ENCODE assay signal across 14 cellular contexts in genomic region chr17:6523330-6523729, GRCh38. TPM values are rescaled to one million over a fixed set of nuclear protein-coding genes. Genes with fewer than 3 reads are reported as not detected.
A peak's percentile ranks its signal among the peaks of the same experiment; 100 is the strongest.
DNase-seq lines count a peak whose midpoint lies in the region; ATAC-seq, FAIRE-seq and TF ChIP-seq lines count a peak whose summit lies in the region.
"Had no signal": no experiment of that assay in that cellular context is flagged by ENCODE, and none has a peak within 500 bp of the region (broad histone marks: within the 10 kb centered on the region; RNA-seq: fewer than 3 reads in every experiment).

No MANE protein-coding gene starts in this region.

- peak overlapping the region; percentile 79 for H3K27ac ChIP-seq in RWPE1
- H3K27ac ChIP-seq in pancreas: no peak overlapping the region
- H3K27ac ChIP-seq: gastrocnemius medialis had no signal

- TF ChIP-seq CTCF in RWPE1 (conservative IDR thresholded peaks at IDR 0.05; ENCODE audit: low read depth) (no peak), foreskin fibroblast (IDR thresholded peaks at IDR 0.05; ENCODE audit: low read depth, low read length) (no peak), pancreas (IDR thresholded peaks at IDR 0.05) (no peak), GM10266 (IDR thresholded peaks at IDR 0.05; ENCODE audit: control insufficient read depth, insufficient read depth, low read depth, missing control alignments) (no peak)

- CTCF ChIA-PET in RWPE1 (lab: Yijun Ruan, JAX): interaction anchor here (0.7 kb wide), 1 partner anchor 16 kb away, joined by 3 read pairs; no protein-coding TSS in a partner anchor

- no peak overlapping the region for H3K4me3 ChIP-seq in foreskin fibroblast (ENCODE audit: low read depth in 1 of 2, low read length in 2 of 2)
- H3K4me3 ChIP-seq in pancreas: no peak overlapping the region
- H3K4me3 ChIP-seq: gastrocnemius medialis had no signal

- POLR2A ChIA-PET in RWPE1 (lab: Yijun Ruan, JAX; ENCODE audit: low non-redundant PET): interaction anchor here (1.2 kb wide), 1 partner anchor 29 kb away, joined by 3 read pairs; no protein-coding TSS in a partner anchor

- no peaks in the 10 kb centered on the region for H3K36me3 ChIP-seq in pancreas
- H3K36me3 ChIP-seq: gastrocnemius medialis had no signal

- intact Hi-C loops in pancreas (cut with DNase I): no loop called here

- FAIRE-seq in pancreas (lab: Jason Lieb, UNC): no peak

- ATAC-seq in pancreas: peak in 3 of 4 donors; percentile 31 to 63 (median 40)
- ATAC-seq in GM21619 (IDR thresholded peaks at IDR 0.05; ENCODE audit: unreplicated experiment): no peak
- ATAC-seq in GM19463 (IDR thresholded peaks at IDR 0.05; ENCODE audit: unreplicated experiment): no peak
- ATAC-seq: activated naive CD4-positive, alpha-beta T cell treated with anti-CD3 and anti-CD28 coated beads, Interleukin-2, amount 50 U/mL, for 72 hours; gastrocnemius medialis had no signal

- DNase-seq in H4 (ENCODE audit: low spot score) (peak; percentile 24), RWPE1 (ENCODE audit: low spot score) (peak; percentile 74), foreskin fibroblast (peak; percentile 20 to 28), pancreas (peak in 1 of 6 donors; percentile 31), midbrain (lab: John Stamatoyannopoulos, UW) (no peak), GM10266 (ENCODE audit: extremely low spot score) (no peak)
- DNase-seq: CD4-positive, CD25-positive, alpha-beta regulatory T cell; cortex of kidney; gastrocnemius medialis; NCI-H1930; NK-92 treated with Interleukin-12 subunit alpha and Interleukin-12 subunit beta, amount 100 ng/mL, for 24 hours had no signal

- no peaks in the 10 kb centered on the region for H3K27me3 ChIP-seq in pancreas
- H3K27me3 ChIP-seq: gastrocnemius medialis had no signal

- WGBS in pancreas, 2 donors: 58 to 65% methylated on average over 3 of the region's 3 CpGs

- no peaks in the 10 kb centered on the region for H3K4me1 ChIP-seq in pancreas
- H3K4me1 ChIP-seq: gastrocnemius medialis had no signal

- H3K9me3 ChIP-seq in pancreas: no peaks in the 10 kb centered on the region
- H3K9me3 ChIP-seq: gastrocnemius medialis had no signal

RNA-seq across cellular contexts. Expression of gene PITPNM3, which starts 33.0 kb away (rescaled TPM):
- total RNA-seq in H4 (2014; rRNA removed; shearing (Covaris generic)): 0.15 and 0.18 TPM in 2 replicates
- total RNA-seq in pancreas: 1 to 10 TPM in 5 of 6 donors, under 1 TPM in 1; 0.67 to 4.3 (median 2.5) TPM
- 1 to 10 TPM; 1.7 to 5.1 TPM for polyA plus RNA-seq in pancreas

Comparison
In these comparisons a context has a peak if more than half of its experiments do, and no peak if none do; other contexts are left out.
1. DNase-seq: peak in H4 (single experiment), RWPE1 (single experiment) and foreskin fibroblast (2 of 2); none in midbrain (single experiment) and GM10266 (single experiment).
2. ATAC-seq: peak in pancreas (3 of 4); none in GM21619 (single experiment) and GM19463 (single experiment).